In the genomic region with DNA sequence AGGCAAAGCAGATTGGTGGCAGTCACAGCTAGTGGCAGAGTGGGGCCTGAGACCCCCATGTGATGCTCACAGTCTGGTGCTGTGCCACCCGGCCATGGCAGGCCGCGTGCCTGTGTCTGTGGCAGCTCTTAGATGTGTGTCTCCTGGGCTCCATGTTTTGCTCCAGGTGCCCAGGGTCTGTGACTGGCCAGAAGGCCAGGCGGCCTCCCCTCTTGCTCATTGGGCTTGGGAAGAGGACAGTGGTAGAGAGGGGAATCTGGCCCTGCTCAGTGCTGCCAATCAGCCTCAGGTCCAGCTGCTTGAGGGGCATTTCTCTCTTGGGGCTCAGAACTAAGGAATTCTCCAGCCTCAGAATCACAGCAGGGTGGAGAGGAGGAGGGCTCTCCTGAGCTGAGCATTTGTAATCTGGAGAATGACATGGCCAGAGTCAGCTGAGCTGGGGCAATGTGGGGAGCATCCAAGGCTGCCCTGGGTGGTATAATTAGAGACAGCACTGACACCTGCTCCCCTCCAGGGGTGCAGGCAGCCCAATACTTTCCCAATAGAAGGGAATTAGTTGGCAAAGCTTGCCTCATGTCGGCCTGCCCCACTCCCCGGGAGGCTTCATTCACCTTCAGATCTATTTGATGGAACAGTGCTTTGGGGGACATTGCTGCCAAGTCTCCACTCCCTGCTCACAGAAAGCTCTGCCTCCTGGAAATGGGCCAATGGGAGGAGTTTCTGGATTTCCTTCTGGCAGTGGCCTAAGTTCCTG, we compare ENCODE assay signal across 8 cellular contexts. TPM values are rescaled to one million over a fixed set of nuclear protein-coding genes. Genes with fewer than 3 reads are reported as not detected.
A peak's percentile ranks its signal among the peaks of the same experiment; 100 is the strongest.
DNase-seq lines count a peak whose midpoint lies in the region; FAIRE-seq and TF ChIP-seq lines count a peak whose summit lies in the region.

No MANE protein-coding gene starts in this region.

- intact Hi-C loops in activated CD4-positive, alpha-beta memory T cell treated with anti-CD3 and anti-CD28 coated beads for 36 hours (cut with micrococcal nuclease), result no loop called here
- intact Hi-C loops in posterior vena cava (cut with DNase I), result loop anchor here in 1 of 2 donors (5.0 kb wide), 1 partner anchor 50 kb away; the partner anchor contains the start of gene LASP1

- no peak overlapping the region for H3K4me3 Mint-ChIP-seq in activated naive CD4-positive, alpha-beta T cell treated with anti-CD3 and anti-CD28 coated beads, Interleukin-2, amount 50 U/mL, for 24 hours
- H3K4me3 Mint-ChIP-seq in activated CD4-positive, alpha-beta memory T cell treated with anti-CD3 and anti-CD28 coated beads for 36 hours, result no peak overlapping the region

- H3K27me3 Mint-ChIP-seq in activated naive CD4-positive, alpha-beta T cell treated with anti-CD3 and anti-CD28 coated beads, Interleukin-2, amount 50 U/mL, for 24 hours, result no peaks in the 10 kb centered on the region
- H3K27me3 Mint-ChIP-seq in activated CD4-positive, alpha-beta memory T cell treated with anti-CD3 and anti-CD28 coated beads for 36 hours, result no peaks in the 10 kb centered on the region

- H3K9me3 Mint-ChIP-seq in activated naive CD4-positive, alpha-beta T cell treated with anti-CD3 and anti-CD28 coated beads, Interleukin-2, amount 50 U/mL, for 24 hours, result no peaks in the 10 kb centered on the region
- H3K9me3 Mint-ChIP-seq in activated CD4-positive, alpha-beta memory T cell treated with anti-CD3 and anti-CD28 coated beads for 36 hours, result no peaks in the 10 kb centered on the region

- no peak for TF ChIP-seq CTCF in foreskin fibroblast (IDR thresholded peaks at IDR 0.05; ENCODE audit: low read depth, low read length)

- POLR2A ChIA-PET in activated CD4-positive, alpha-beta memory T cell treated with anti-CD3 and anti-CD28 coated beads for 36 hours (lab: Charles Lee), result interaction anchor here (1.0 kb wide), 1 partner anchor 53 kb away, joined by 3 read pairs; the partner anchor contains the start of gene LASP1

- H3K4me1 Mint-ChIP-seq in activated naive CD4-positive, alpha-beta T cell treated with anti-CD3 and anti-CD28 coated beads, Interleukin-2, amount 50 U/mL, for 24 hours, result peaks cover 34% of the 10 kb centered on the region
- peaks cover 36% of the 10 kb centered on the region for H3K4me1 Mint-ChIP-seq in activated CD4-positive, alpha-beta memory T cell treated with anti-CD3 and anti-CD28 coated beads for 36 hours (ENCODE audit: low read depth)

- CTCF ChIA-PET in activated CD4-positive, alpha-beta memory T cell treated with anti-CD3 and anti-CD28 coated beads for 36 hours (lab: Charles Lee), result interaction anchor here (0.6 to 2.0 kb wide), 10 partner anchors 9 to 933 kb away, joined by 3 to 6 read pairs (median 3); partner anchors contain the start of genes LASP1 and PLXDC1

- no peaks in the 10 kb centered on the region for H3K36me3 Mint-ChIP-seq in activated naive CD4-positive, alpha-beta T cell treated with anti-CD3 and anti-CD28 coated beads, Interleukin-2, amount 50 U/mL, for 24 hours
- H3K36me3 Mint-ChIP-seq in activated CD4-positive, alpha-beta memory T cell treated with anti-CD3 and anti-CD28 coated beads for 36 hours, result peaks cover 15% of the 10 kb centered on the region

- no peak for FAIRE-seq in urothelium cell line (lab: Jason Lieb, UNC)

- no peak overlapping the region for H3K4me3 ChIP-seq in foreskin fibroblast (ENCODE audit: low read depth in 1 of 2, low read length in 2 of 2)

- peak overlapping the region; percentile 26 for H3K27ac Mint-ChIP-seq in activated naive CD4-positive, alpha-beta T cell treated with anti-CD3 and anti-CD28 coated beads, Interleukin-2, amount 50 U/mL, for 24 hours
- H3K27ac Mint-ChIP-seq in activated CD4-positive, alpha-beta memory T cell treated with anti-CD3 and anti-CD28 coated beads for 36 hours, result no peak overlapping the region

- DNase-seq in activated naive CD4-positive, alpha-beta T cell treated with Interleukin-2 at 50 U/mL for 16 hours, result no peak
- peak; percentile 10 for DNase-seq in activated CD4-positive, alpha-beta memory T cell treated with anti-CD3 and anti-CD28 coated beads for 36 hours
- peak; percentile 53 to 78 for DNase-seq in foreskin fibroblast
- DNase-seq in posterior vena cava (ENCODE audit: low spot score), result peak; percentile 83
- DNase-seq in activated CD4-positive, CD25-positive, alpha-beta regulatory T cell treated with anti-CD3 and anti-CD28 coated beads, Interleukin-2, amount 50 U/mL, for 72 hours, result no peak
- no peak for DNase-seq in urothelium cell line (ENCODE audit: low spot score)
- DNase-seq in iPS-NIHi7 (ENCODE audit: extremely low spot score), result no peak

RNA-seq across cellular contexts. Expression of gene FBXO47, which starts 44.5 kb away (rescaled TPM):
- total RNA-seq in activated CD4-positive, alpha-beta memory T cell treated with anti-CD3 and anti-CD28 coated beads for 36 hours, result not detected
- not detected for total RNA-seq in posterior vena cava

RNA-seq across cellular contexts. Expression of gene LASP1, which starts 52.9 kb away (rescaled TPM):
- 100 to 1,000 TPM; 134 to 139 TPM for total RNA-seq in activated CD4-positive, alpha-beta memory T cell treated with anti-CD3 and anti-CD28 coated beads for 36 hours
- total RNA-seq in posterior vena cava, result 100 to 1,000 TPM in 1 of 2 donors, 10 to 100 TPM in 1; 95.2 to 119 TPM

Comparison
In these comparisons a context has a peak if more than half of its experiments do, and no peak if none do; other contexts are left out.
1. DNase-seq: peak in activated CD4-positive, alpha-beta memory T cell treated with anti-CD3 and anti-CD28 coated beads for 36 hours (single experiment), foreskin fibroblast (2 of 2) and posterior vena cava (single experiment); none in activated naive CD4-positive, alpha-beta T cell treated with Interleukin-2 at 50 U/mL for 16 hours (single experiment), activated CD4-positive, CD25-positive, alpha-beta regulatory T cell treated with anti-CD3 and anti-CD28 coated beads, Interleukin-2, amount 50 U/mL, for 72 hours (single experiment), urothelium cell line (single experiment) and iPS-NIHi7 (single experiment).